Comparison of ENCODE assay signal across 15 cellular contexts in genomic region chr7:43823941-43824340, GRCh38. TPM values are rescaled to one million over a fixed set of nuclear protein-coding genes. Genes with fewer than 3 reads are reported as not detected.
A peak's percentile ranks its signal among the peaks of the same experiment; 100 is the strongest.
DNase-seq lines count a peak whose midpoint lies in the region; ATAC-seq and TF ChIP-seq lines count a peak whose summit lies in the region.
"Had no signal": no experiment of that assay in that cellular context is flagged by ENCODE, and none has a peak within 500 bp of the region (broad histone marks: within the 10 kb centered on the region; RNA-seq: fewer than 3 reads in every experiment).

No MANE protein-coding gene starts in this region.

- H3K9me3 ChIP-seq in hepatocyte (ENCODE audit: low read depth): no peaks in the 10 kb centered on the region

- no peak for ATAC-seq in HG02798 (IDR thresholded peaks at IDR 0.05; ENCODE audit: poor library complexity, unreplicated experiment)

- peak overlapping the region; percentile 86 for H3K27ac ChIP-seq in hepatocyte
- H3K27ac ChIP-seq: C4-2B, HL-60 had no signal

- CTCF ChIA-PET in HEK293T (lab: Yijun Ruan, JAX): interaction anchor here (0.7 to 1.4 kb wide), 3 partner anchors 13 to 241 kb away, joined by 4 read pairs; partner anchors contain the start of gene STK17A

- no peaks in the 10 kb centered on the region for H3K27me3 ChIP-seq in hepatocyte

- POLR2A ChIA-PET in HEK293T (lab: Yijun Ruan, JAX): interaction anchor here (0.9 kb wide), 1 partner anchor 14 kb away, joined by 3 read pairs; no protein-coding TSS in a partner anchor

- 70% methylated on average over 6 of the region's 6 CpGs for WGBS in hepatocyte (ENCODE audit: low lambda C conversion rate, missing lambda C conversion rate)

- TF ChIP-seq CTCF in hepatocyte (IDR thresholded peaks at IDR 0.05; ENCODE audit: poor library complexity): no peak

- in situ Hi-C loops in G401 (cut with HindIII; ENCODE audit: low sequenced_read_pairs): no loop called here

- H3K4me1 ChIP-seq in hepatocyte (ENCODE audit: insufficient read depth): peaks cover 6% of the 10 kb centered on the region

- DNase-seq in G401 (ENCODE audit: low spot score) (peak; percentile 40), HEK293T (ENCODE audit: extremely low spot score) (peak; percentile 30), SK-N-DZ (ENCODE audit: low spot score) (peak; percentile 37), hepatocyte (ENCODE audit: low spot score) (peak; percentile 8), NOMO-1 treated with dmso at 0.1 percent for 144 hours (lab: John Stamatoyannopoulos, UW; ENCODE audit: unreplicated experiment) (no peak), HT-29 (ENCODE audit: low spot score) (no peak)
- DNase-seq: CD4-positive, alpha-beta memory T cell; DMS79; GOT3; H9; HFFc6; IMR-90 had no signal

- H3K9me2 ChIP-seq in hepatocyte (replicated peaks; ENCODE audit: insufficient read depth): no peaks in the 10 kb centered on the region

- H3K36me3 ChIP-seq in hepatocyte (replicated peaks; ENCODE audit: insufficient read depth, low read depth): no peaks in the 10 kb centered on the region

- no peaks in the 10 kb centered on the region for H3K79me2 ChIP-seq in hepatocyte

- no peak overlapping the region for H2AFZ ChIP-seq in hepatocyte

- no peak overlapping the region for H3K4me3 ChIP-seq in hepatocyte

- H3K4me2 ChIP-seq in hepatocyte: peak overlapping the region; percentile 58

- no peaks in the 10 kb centered on the region for H4K20me1 ChIP-seq in hepatocyte (ENCODE audit: insufficient read depth, poor library complexity, severe bottlenecking)

TF ChIP-seq in HEK293T, 16 proteins besides CTCF, POLR2A, EP300 and RAD21:
- TF ChIP-seq TARDBP (IDR thresholded peaks at IDR 0.05) (no peak), FOXM1 (IDR thresholded peaks at IDR 0.05; ENCODE audit: borderline replicate concordance) (no peak), ZNF384 (IDR thresholded peaks at IDR 0.05) (no peak), HDGF (IDR thresholded peaks at IDR 0.05; ENCODE audit: borderline replicate concordance) (no peak), SP1 (IDR thresholded peaks at IDR 0.05) (no peak), FOXA1 (IDR thresholded peaks at IDR 0.05) (no peak)
TF ChIP-seq in HEK293T: peak in this region for 0.

RNA-seq across cellular contexts. Expression of gene MRPS24, which starts 45.4 kb away (rescaled TPM):
- 143 and 192 TPM in 2 replicates for total RNA-seq in G401 (2014; rRNA removed; shearing (Covaris generic))
- 151 and 153 TPM in 2 replicates for polyA plus RNA-seq in SK-N-DZ (2014; cell fraction: cytosol; rRNA removed)
- polyA plus RNA-seq in SK-N-DZ (2014; cell fraction: nucleus; rRNA removed): 78.2 and 108 TPM in 2 replicates
- 72.4 and 93.2 TPM in 2 replicates for total RNA-seq in hepatocyte
- polyA plus RNA-seq in hepatocyte: 138 and 150 TPM in 2 replicates
- 203 and 235 TPM in 2 replicates for total RNA-seq in HT-29 (2014; rRNA removed; shearing (Covaris generic))

Comparison
In these comparisons a context has a peak if more than half of its experiments do, and no peak if none do; other contexts are left out.
1. DNase-seq: peak in G401 (single experiment), HEK293T (single experiment), SK-N-DZ (single experiment) and hepatocyte (single experiment); none in NOMO-1 treated with dmso at 0.1 percent for 144 hours (single experiment) and HT-29 (single experiment).